1 cellular context compared by ENCODE assay signal in the genomic region with DNA sequence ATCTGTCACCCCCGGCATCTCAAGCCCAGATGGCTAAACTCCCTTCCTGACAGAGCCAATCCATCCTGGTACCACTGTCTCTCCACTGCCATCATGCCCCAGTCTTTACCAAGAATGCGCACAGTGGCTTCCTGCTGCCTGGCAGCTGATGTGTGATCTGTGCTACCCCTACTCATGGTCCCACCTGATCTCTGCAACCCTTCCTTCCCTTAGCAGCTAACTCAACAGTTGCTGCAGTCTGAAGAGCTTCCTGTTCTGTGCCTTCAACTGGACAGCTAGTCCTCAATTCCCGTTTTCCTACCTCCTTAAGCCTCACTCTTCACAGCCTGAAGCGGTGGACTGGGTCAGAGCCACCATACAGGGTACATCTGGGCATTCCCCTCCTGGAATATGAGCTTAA.
TF ChIP-seq lines count a peak whose summit lies in the region.

No MANE protein-coding gene starts in this region.

TF ChIP-seq in HepG2, 621 proteins besides CTCF, POLR2A, EP300 and RAD21 (continues in another document):
- TF ChIP-seq RCOR2 (CRISPR knock-in tag; IDR thresholded peaks at IDR 0.05) (no peak), SOX6 (IDR thresholded peaks at IDR 0.05) (no peak), SOX6 (CRISPR knock-in tag; IDR thresholded peaks at IDR 0.05) (0 out of 2 replicates have a peak, but pooled peaks have one; percentile 1), SP1 (IDR thresholded peaks at IDR 0.05) (no peak), SP1 (CRISPR knock-in tag; IDR thresholded peaks at IDR 0.05) (no peak), ELF4 (CRISPR knock-in tag; IDR thresholded peaks at IDR 0.05; ENCODE audit: borderline replicate concordance) (no peak), SMAD1 (CRISPR knock-in tag; IDR thresholded peaks at IDR 0.05; ENCODE audit: borderline replicate concordance, low read depth) (no peak), FOXJ3 (CRISPR knock-in tag; IDR thresholded peaks at IDR 0.05; ENCODE audit: borderline replicate concordance) (no peak), TEAD3 (CRISPR knock-in tag; optimal IDR thresholded peaks at IDR 0.05; ENCODE audit: borderline replicate concordance) (no peak), HCFC1 (IDR thresholded peaks at IDR 0.05; ENCODE audit: low read depth, low read length) (no peak), ZNF282 (IDR thresholded peaks at IDR 0.05; ENCODE audit: partially characterized antibody) (no peak), NR3C1 (CRISPR knock-in tag; IDR thresholded peaks at IDR 0.05) (no peak), PAF1 (CRISPR knock-in tag; IDR thresholded peaks at IDR 0.05) (peak; percentile 89), CBX1 (IDR thresholded peaks at IDR 0.05; ENCODE audit: low read depth) (no peak), TCF7L2 (IDR thresholded peaks at IDR 0.05; ENCODE audit: low read depth, low read length) (no peak), HMGA1 (CRISPR knock-in tag; conservative IDR thresholded peaks at IDR 0.05) (no peak), MEIS2 (CRISPR knock-in tag; IDR thresholded peaks at IDR 0.05) (no peak), ZNF501 (CRISPR knock-in tag; IDR thresholded peaks at IDR 0.05) (no peak), EZH2 (conservative IDR thresholded peaks at IDR 0.05; ENCODE audit: low read depth, low read length) (no peak), ZNF678 (CRISPR knock-in tag; IDR thresholded peaks at IDR 0.05) (no peak), ZBTB8A (CRISPR knock-in tag; IDR thresholded peaks at IDR 0.05; ENCODE audit: borderline replicate concordance, low read depth) (no peak), NCOA1 (CRISPR knock-in tag; IDR thresholded peaks at IDR 0.05) (no peak), ZNF136 (CRISPR knock-in tag; IDR thresholded peaks at IDR 0.05; ENCODE audit: low read depth) (no peak), POLR2G (IDR thresholded peaks at IDR 0.05; ENCODE audit: low read depth, low read length) (0 out of 2 replicates have a peak, but pooled peaks have one; percentile 31), CBFB (CRISPR knock-in tag; IDR thresholded peaks at IDR 0.05) (no peak; the same call in 1 of the 2 replicates), MTA3 (CRISPR knock-in tag; IDR thresholded peaks at IDR 0.05) (no peak), SIN3A (IDR thresholded peaks at IDR 0.05; ENCODE audit: borderline replicate concordance, low read depth, low read length) (no peak), ZNF30 (CRISPR knock-in tag; IDR thresholded peaks at IDR 0.05) (no peak), ZNF616 (CRISPR knock-in tag; IDR thresholded peaks at IDR 0.05; ENCODE audit: low read depth) (no peak), RFXANK (CRISPR knock-in tag; IDR thresholded peaks at IDR 0.05) (no peak), ZNF776 (CRISPR knock-in tag; IDR thresholded peaks at IDR 0.05) (0 out of 2 replicates have a peak, but pooled peaks have one; percentile 0), ZFP36L1 (CRISPR knock-in tag; IDR thresholded peaks at IDR 0.05) (no peak), ZNF468 (CRISPR knock-in tag; IDR thresholded peaks at IDR 0.05) (no peak), STAG1 (CRISPR knock-in tag; IDR thresholded peaks at IDR 0.05) (no peak), RBM22 (optimal IDR thresholded peaks at IDR 0.05; ENCODE audit: low read length) (peak; percentile 67), KDM2A (CRISPR knock-in tag; IDR thresholded peaks at IDR 0.05; ENCODE audit: borderline replicate concordance, low read depth) (0 out of 2 replicates have a peak, but pooled peaks have one; percentile 22), MATR3 (CRISPR knock-in tag; IDR thresholded peaks at IDR 0.05) (no peak), ZNF543 (CRISPR knock-in tag; IDR thresholded peaks at IDR 0.05) (no peak), ZNF496 (CRISPR knock-in tag; IDR thresholded peaks at IDR 0.05; ENCODE audit: insufficient replicate concordance) (no peak), RBM39 (IDR thresholded peaks at IDR 0.05; ENCODE audit: low read depth, low read length, poor library complexity, severe bottlenecking) (no peak), ZC3H13 (CRISPR knock-in tag; IDR thresholded peaks at IDR 0.05) (peak; percentile 77), EED (CRISPR knock-in tag; IDR thresholded peaks at IDR 0.05) (no peak), PCBP2 (optimal IDR thresholded peaks at IDR 0.05; ENCODE audit: low read depth, low read length, poor library complexity, severe bottlenecking) (no peak), XBP1 (CRISPR knock-in tag; IDR thresholded peaks at IDR 0.05) (no peak)
- TF ChIP-seq, protein P1, sequence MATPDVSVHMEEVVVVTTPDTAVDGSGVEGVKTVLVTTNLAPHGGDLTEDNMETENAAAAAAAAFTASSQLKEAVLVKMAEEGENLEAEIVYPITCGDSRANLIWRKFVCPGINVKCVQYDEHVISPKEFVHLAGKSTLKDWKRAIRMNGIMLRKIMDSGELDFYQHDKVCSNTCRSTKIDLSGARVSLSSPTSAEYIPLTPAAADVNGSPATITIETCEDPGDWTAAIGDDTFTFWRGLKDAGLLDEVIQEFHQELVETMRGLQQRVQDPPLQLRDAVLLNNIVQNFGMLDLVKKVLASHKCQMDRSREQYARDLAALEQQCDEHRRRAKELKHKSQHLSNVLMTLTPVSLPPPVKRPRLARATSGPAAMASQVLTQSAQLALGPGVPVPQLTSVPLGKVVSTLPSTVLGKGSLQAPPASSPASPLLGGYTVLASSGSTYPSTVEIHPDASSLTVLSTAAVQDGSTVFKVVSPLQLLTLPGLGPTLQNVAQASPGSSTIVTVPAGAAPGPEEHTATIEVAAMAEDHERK (CRISPR knock-in tag; IDR thresholded peaks at IDR 0.05; ENCODE audit: low read depth), result no peak
- TF ChIP-seq, protein P2, sequence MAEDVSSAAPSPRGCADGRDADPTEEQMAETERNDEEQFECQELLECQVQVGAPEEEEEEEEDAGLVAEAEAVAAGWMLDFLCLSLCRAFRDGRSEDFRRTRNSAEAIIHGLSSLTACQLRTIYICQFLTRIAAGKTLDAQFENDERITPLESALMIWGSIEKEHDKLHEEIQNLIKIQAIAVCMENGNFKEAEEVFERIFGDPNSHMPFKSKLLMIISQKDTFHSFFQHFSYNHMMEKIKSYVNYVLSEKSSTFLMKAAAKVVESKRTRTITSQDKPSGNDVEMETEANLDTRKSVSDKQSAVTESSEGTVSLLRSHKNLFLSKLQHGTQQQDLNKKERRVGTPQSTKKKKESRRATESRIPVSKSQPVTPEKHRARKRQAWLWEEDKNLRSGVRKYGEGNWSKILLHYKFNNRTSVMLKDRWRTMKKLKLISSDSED (CRISPR knock-in tag; IDR thresholded peaks at IDR 0.05), result no peak
- TF ChIP-seq, protein P3, sequence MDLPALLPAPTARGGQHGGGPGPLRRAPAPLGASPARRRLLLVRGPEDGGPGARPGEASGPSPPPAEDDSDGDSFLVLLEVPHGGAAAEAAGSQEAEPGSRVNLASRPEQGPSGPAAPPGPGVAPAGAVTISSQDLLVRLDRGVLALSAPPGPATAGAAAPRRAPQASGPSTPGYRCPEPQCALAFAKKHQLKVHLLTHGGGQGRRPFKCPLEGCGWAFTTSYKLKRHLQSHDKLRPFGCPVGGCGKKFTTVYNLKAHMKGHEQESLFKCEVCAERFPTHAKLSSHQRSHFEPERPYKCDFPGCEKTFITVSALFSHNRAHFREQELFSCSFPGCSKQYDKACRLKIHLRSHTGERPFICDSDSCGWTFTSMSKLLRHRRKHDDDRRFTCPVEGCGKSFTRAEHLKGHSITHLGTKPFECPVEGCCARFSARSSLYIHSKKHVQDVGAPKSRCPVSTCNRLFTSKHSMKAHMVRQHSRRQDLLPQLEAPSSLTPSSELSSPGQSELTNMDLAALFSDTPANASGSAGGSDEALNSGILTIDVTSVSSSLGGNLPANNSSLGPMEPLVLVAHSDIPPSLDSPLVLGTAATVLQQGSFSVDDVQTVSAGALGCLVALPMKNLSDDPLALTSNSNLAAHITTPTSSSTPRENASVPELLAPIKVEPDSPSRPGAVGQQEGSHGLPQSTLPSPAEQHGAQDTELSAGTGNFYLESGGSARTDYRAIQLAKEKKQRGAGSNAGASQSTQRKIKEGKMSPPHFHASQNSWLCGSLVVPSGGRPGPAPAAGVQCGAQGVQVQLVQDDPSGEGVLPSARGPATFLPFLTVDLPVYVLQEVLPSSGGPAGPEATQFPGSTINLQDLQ (CRISPR knock-in tag; IDR thresholded peaks at IDR 0.05), result no peak
- TF ChIP-seq, protein P4, sequence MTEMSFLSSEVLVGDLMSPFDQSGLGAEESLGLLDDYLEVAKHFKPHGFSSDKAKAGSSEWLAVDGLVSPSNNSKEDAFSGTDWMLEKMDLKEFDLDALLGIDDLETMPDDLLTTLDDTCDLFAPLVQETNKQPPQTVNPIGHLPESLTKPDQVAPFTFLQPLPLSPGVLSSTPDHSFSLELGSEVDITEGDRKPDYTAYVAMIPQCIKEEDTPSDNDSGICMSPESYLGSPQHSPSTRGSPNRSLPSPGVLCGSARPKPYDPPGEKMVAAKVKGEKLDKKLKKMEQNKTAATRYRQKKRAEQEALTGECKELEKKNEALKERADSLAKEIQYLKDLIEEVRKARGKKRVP (CRISPR knock-in tag; IDR thresholded peaks at IDR 0.05), result no peak
- TF ChIP-seq, protein P5, sequence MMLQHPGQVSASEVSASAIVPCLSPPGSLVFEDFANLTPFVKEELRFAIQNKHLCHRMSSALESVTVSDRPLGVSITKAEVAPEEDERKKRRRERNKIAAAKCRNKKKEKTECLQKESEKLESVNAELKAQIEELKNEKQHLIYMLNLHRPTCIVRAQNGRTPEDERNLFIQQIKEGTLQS (CRISPR knock-in tag; IDR thresholded peaks at IDR 0.05), result no peak
- TF ChIP-seq, protein P6, sequence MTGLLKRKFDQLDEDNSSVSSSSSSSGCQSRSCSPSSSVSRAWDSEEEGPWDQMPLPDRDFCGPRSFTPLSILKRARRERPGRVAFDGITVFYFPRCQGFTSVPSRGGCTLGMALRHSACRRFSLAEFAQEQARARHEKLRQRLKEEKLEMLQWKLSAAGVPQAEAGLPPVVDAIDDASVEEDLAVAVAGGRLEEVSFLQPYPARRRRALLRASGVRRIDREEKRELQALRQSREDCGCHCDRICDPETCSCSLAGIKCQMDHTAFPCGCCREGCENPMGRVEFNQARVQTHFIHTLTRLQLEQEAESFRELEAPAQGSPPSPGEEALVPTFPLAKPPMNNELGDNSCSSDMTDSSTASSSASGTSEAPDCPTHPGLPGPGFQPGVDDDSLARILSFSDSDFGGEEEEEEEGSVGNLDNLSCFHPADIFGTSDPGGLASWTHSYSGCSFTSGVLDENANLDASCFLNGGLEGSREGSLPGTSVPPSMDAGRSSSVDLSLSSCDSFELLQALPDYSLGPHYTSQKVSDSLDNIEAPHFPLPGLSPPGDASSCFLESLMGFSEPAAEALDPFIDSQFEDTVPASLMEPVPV (CRISPR knock-in tag; IDR thresholded peaks at IDR 0.05), result no peak
- TF ChIP-seq, protein P7, sequence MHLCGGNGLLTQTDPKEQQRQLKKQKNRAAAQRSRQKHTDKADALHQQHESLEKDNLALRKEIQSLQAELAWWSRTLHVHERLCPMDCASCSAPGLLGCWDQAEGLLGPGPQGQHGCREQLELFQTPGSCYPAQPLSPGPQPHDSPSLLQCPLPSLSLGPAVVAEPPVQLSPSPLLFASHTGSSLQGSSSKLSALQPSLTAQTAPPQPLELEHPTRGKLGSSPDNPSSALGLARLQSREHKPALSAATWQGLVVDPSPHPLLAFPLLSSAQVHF (CRISPR knock-in tag; IDR thresholded peaks at IDR 0.05), result no peak
- TF ChIP-seq, protein P8, sequence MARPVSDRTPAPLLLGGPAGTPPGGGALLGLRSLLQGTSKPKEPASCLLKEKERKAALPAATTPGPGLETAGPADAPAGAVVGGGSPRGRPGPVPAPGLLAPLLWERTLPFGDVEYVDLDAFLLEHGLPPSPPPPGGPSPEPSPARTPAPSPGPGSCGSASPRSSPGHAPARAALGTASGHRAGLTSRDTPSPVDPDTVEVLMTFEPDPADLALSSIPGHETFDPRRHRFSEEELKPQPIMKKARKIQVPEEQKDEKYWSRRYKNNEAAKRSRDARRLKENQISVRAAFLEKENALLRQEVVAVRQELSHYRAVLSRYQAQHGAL (CRISPR knock-in tag; IDR thresholded peaks at IDR 0.05; ENCODE audit: not compliant biosample characterization), result no peak
- TF ChIP-seq, protein P9, sequence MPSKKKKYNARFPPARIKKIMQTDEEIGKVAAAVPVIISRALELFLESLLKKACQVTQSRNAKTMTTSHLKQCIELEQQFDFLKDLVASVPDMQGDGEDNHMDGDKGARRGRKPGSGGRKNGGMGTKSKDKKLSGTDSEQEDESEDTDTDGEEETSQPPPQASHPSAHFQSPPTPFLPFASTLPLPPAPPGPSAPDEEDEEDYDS (CRISPR knock-in tag; IDR thresholded peaks at IDR 0.05), result no peak
- TF ChIP-seq, protein P10, sequence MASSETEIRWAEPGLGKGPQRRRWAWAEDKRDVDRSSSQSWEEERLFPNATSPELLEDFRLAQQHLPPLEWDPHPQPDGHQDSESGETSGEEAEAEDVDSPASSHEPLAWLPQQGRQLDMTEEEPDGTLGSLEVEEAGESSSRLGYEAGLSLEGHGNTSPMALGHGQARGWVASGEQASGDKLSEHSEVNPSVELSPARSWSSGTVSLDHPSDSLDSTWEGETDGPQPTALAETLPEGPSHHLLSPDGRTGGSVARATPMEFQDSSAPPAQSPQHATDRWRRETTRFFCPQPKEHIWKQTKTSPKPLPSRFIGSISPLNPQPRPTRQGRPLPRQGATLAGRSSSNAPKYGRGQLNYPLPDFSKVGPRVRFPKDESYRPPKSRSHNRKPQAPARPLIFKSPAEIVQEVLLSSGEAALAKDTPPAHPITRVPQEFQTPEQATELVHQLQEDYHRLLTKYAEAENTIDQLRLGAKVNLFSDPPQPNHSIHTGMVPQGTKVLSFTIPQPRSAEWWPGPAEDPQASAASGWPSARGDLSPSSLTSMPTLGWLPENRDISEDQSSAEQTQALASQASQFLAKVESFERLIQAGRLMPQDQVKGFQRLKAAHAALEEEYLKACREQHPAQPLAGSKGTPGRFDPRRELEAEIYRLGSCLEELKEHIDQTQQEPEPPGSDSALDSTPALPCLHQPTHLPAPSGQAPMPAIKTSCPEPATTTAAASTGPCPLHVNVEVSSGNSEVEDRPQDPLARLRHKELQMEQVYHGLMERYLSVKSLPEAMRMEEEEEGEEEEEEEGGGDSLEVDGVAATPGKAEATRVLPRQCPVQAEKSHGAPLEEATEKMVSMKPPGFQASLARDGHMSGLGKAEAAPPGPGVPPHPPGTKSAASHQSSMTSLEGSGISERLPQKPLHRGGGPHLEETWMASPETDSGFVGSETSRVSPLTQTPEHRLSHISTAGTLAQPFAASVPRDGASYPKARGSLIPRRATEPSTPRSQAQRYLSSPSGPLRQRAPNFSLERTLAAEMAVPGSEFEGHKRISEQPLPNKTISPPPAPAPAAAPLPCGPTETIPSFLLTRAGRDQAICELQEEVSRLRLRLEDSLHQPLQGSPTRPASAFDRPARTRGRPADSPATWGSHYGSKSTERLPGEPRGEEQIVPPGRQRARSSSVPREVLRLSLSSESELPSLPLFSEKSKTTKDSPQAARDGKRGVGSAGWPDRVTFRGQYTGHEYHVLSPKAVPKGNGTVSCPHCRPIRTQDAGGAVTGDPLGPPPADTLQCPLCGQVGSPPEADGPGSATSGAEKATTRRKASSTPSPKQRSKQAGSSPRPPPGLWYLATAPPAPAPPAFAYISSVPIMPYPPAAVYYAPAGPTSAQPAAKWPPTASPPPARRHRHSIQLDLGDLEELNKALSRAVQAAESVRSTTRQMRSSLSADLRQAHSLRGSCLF (CRISPR knock-in tag; IDR thresholded peaks at IDR 0.05; ENCODE audit: borderline replicate concordance), result no peak
